ENCODE assay signal across 8 cellular contexts in the genomic region with DNA sequence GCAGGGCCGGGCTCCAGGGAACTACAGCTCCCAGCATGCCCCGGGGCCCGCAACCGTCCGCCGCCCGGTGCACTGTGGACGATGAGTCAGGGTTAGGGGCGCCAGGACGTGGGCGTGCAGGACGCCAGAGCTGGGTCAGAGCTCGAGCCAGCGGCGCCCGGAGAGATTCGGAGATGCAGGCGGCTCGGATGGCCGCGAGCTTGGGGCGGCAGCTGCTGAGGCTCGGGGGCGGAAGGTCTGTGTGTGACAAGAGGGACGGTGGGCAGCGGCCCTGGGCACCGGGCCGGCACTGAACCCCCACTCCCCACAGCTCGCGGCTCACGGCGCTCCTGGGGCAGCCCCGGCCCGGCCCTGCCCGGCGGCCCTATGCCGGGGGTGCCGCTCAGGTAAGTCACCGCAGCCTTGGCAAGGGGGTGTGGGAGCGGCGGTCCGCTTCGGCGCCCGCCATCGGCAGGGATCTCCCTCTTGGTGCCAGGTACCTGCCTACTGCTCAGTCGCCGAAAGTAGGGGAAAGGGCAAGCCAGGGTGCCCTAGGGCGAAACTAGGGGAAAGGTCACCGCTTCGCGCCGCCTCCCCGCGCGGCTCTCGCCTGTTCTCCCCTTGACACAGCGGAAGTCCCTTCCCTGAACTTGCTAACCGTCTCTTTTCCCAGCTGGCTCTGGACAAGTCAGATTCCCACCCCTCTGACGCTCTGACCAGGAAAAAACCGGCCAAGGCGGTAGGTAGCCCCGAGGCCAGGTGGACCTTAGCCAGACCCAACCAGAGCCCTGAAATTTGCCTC.
DNase-seq lines count a peak whose midpoint lies in the region; FAIRE-seq and TF ChIP-seq lines count a peak whose summit lies in the region.

A gene (plus strand): TSS at position 127 of the 781 bp plus-strand sequence. CDS start 47 bp downstream, at position 174.
A gene (minus strand): TSS at position 25 of the 781 bp plus-strand sequence.

- H3K4me1 ChIP-seq in HEK293 (ENCODE audit: control insufficient read depth, insufficient read depth, low read length) = peaks cover 7% of the 10 kb centered on the region

- peak within 1 kb of the TSS; percentile 83; the same call in 1 of the 2 replicates for H3K27ac ChIP-seq in HEK293 (ENCODE audit: extremely low read depth, low read depth, low read length)

- H3K9me3 ChIP-seq in HEK293 (ENCODE audit: control insufficient read depth, insufficient read depth, low read depth, low read length) = no peaks in the 10 kb centered on the region

- CTCF ChIA-PET in HEK293 (lab: Yijun Ruan, JAX) = interaction anchor here (1.1 to 4.2 kb wide), 12 partner anchors 10 to 174 kb away, joined by 3 to 34 read pairs (median 6); a partner anchor contains a TSS

- POLR2A ChIA-PET in HEK293 (lab: Yijun Ruan, JAX) = interaction anchor here (0.6 to 9.8 kb wide), 22 partner anchors 14 to 296 kb away, joined by 3 to 284 read pairs (median 6); a partner anchor contains a TSS

- TF ChIP-seq CTCF in HEK293 (tag by site-specific recombination; IDR thresholded peaks at IDR 0.05) = no peak

- H3K36me3 ChIP-seq in HEK293 (ENCODE audit: control insufficient read depth in 2 of 2, insufficient read depth in 1 of 2, low read length in 2 of 2) = peaks cover 16 to 41% of the 10 kb centered on the region in 2 experiments; a peak in 2 of 3 replicates

- peak; percentile 58 for DNase-seq in NCI-H146 treated with DMSO at 0.1 percent for 48 hours (lab: John Stamatoyannopoulos, UW; ENCODE audit: unreplicated experiment)
- DNase-seq in activated CD4-positive, CD25-positive, alpha-beta regulatory T cell (lab: John Stamatoyannopoulos, UW) = peak; percentile 53 to 68 (median 57)
- peak; percentile 54 for DNase-seq in central memory CD4-positive, alpha-beta T cell
- peak; percentile 89 for DNase-seq in iris pigment epithelial cell (ENCODE audit: low read depth)
- peak; percentile 72 to 83 for DNase-seq in stimulated activated CD4-positive, alpha-beta T cell treated with anti-CD3 and anti-CD28 coated beads, Interleukin-12 subunit alpha, Interleukin-12 subunit beta, amount 100 ng/mL, for 24 hours (ENCODE audit: low read depth in 2 of 2)
- DNase-seq in NCI-H2081 treated with DMSO at 0.1 percent for 48 hours (lab: John Stamatoyannopoulos, UW) = no peak

- FAIRE-seq in G401.6 (lab: Jason Lieb, UNC) = peak; percentile 85

- peak within 1 kb of the TSS; percentile 83 for H3K4me3 ChIP-seq in HEK293 (ENCODE audit: low read depth, low read length)

TF ChIP-seq in HEK293, 187 proteins besides CTCF, POLR2A, EP300 and RAD21 (continues in another document):
- TF ChIP-seq ZNF610 (tag by site-specific recombination; IDR thresholded peaks at IDR 0.05; ENCODE audit: borderline replicate concordance) = 0 out of 2 replicates have a peak, but pooled peaks have one; percentile 22
- no peak for TF ChIP-seq ZNF549 (tag by site-specific recombination; IDR thresholded peaks at IDR 0.05)
- TF ChIP-seq ZBTB20 (tag by site-specific recombination; IDR thresholded peaks at IDR 0.05) = peak; percentile 95
- 0 out of 2 replicates have a peak, but pooled peaks have one; percentile 42 for TF ChIP-seq ZXDB (tag by site-specific recombination; IDR thresholded peaks at IDR 0.05)
- TF ChIP-seq EGR2 (tag by site-specific recombination; IDR thresholded peaks at IDR 0.05; ENCODE audit: low read depth) = peak; percentile 82
- peak; percentile 90 for TF ChIP-seq BCL11B (tag by site-specific recombination; IDR thresholded peaks at IDR 0.05; ENCODE audit: low read depth)
- no peak for TF ChIP-seq ZNF621 (tag by site-specific recombination; IDR thresholded peaks at IDR 0.05)
- TF ChIP-seq, protein P1, sequence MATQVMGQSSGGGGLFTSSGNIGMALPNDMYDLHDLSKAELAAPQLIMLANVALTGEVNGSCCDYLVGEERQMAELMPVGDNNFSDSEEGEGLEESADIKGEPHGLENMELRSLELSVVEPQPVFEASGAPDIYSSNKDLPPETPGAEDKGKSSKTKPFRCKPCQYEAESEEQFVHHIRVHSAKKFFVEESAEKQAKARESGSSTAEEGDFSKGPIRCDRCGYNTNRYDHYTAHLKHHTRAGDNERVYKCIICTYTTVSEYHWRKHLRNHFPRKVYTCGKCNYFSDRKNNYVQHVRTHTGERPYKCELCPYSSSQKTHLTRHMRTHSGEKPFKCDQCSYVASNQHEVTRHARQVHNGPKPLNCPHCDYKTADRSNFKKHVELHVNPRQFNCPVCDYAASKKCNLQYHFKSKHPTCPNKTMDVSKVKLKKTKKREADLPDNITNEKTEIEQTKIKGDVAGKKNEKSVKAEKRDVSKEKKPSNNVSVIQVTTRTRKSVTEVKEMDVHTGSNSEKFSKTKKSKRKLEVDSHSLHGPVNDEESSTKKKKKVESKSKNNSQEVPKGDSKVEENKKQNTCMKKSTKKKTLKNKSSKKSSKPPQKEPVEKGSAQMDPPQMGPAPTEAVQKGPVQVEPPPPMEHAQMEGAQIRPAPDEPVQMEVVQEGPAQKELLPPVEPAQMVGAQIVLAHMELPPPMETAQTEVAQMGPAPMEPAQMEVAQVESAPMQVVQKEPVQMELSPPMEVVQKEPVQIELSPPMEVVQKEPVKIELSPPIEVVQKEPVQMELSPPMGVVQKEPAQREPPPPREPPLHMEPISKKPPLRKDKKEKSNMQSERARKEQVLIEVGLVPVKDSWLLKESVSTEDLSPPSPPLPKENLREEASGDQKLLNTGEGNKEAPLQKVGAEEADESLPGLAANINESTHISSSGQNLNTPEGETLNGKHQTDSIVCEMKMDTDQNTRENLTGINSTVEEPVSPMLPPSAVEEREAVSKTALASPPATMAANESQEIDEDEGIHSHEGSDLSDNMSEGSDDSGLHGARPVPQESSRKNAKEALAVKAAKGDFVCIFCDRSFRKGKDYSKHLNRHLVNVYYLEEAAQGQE (tag by site-specific recombination; IDR thresholded peaks at IDR 0.05) = peak; percentile 20; the same call in 1 of the 2 replicates
- TF ChIP-seq ZNF629 (tag by site-specific recombination; IDR thresholded peaks at IDR 0.05) = peak; percentile 54; the same call in 1 of the 2 replicates
- TF ChIP-seq, protein P2, sequence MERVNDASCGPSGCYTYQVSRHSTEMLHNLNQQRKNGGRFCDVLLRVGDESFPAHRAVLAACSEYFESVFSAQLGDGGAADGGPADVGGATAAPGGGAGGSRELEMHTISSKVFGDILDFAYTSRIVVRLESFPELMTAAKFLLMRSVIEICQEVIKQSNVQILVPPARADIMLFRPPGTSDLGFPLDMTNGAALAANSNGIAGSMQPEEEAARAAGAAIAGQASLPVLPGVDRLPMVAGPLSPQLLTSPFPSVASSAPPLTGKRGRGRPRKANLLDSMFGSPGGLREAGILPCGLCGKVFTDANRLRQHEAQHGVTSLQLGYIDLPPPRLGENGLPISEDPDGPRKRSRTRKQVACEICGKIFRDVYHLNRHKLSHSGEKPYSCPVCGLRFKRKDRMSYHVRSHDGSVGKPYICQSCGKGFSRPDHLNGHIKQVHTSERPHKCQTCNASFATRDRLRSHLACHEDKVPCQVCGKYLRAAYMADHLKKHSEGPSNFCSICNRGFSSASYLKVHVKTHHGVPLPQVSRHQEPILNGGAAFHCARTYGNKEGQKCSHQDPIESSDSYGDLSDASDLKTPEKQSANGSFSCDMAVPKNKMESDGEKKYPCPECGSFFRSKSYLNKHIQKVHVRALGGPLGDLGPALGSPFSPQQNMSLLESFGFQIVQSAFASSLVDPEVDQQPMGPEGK (tag by site-specific recombination; IDR thresholded peaks at IDR 0.05) = peak; percentile 27
- TF ChIP-seq KLF1 (tag by site-specific recombination; IDR thresholded peaks at IDR 0.05) = peak; percentile 39; the same call in 1 of the 2 replicates
- no peak for TF ChIP-seq TRIM28 (IDR thresholded peaks at IDR 0.05; ENCODE audit: borderline replicate concordance, low read length)
- TF ChIP-seq ZNF843 (tag by site-specific recombination; IDR thresholded peaks at IDR 0.05) = peak; percentile 55; the same call in 1 of the 2 replicates
- TF ChIP-seq BCL11A (tag by site-specific recombination; IDR thresholded peaks at IDR 0.05; ENCODE audit: low read depth) = peak; percentile 30; the same call in 1 of the 2 replicates
- 0 out of 2 replicates have a peak, but pooled peaks have one; percentile 33 for TF ChIP-seq ZNF660 (tag by site-specific recombination; IDR thresholded peaks at IDR 0.05)
- TF ChIP-seq ZNF341 (tag by site-specific recombination; IDR thresholded peaks at IDR 0.05; ENCODE audit: low read depth) = peak; percentile 49
- TF ChIP-seq ZNF175 (tag by site-specific recombination; IDR thresholded peaks at IDR 0.05) = no peak
- TF ChIP-seq, protein P3, sequence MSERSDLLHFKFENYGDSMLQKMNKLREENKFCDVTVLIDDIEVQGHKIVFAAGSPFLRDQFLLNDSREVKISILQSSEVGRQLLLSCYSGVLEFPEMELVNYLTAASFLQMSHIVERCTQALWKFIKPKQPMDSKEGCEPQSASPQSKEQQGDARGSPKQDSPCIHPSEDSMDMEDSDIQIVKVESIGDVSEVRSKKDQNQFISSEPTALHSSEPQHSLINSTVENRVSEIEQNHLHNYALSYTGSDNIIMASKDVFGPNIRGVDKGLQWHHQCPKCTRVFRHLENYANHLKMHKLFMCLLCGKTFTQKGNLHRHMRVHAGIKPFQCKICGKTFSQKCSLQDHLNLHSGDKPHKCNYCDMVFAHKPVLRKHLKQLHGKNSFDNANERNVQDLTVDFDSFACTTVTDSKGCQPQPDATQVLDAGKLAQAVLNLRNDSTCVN (tag by site-specific recombination; optimal IDR thresholded peaks at IDR 0.05) = peak; percentile 84
- TF ChIP-seq ZNF626 (tag by site-specific recombination; IDR thresholded peaks at IDR 0.05) = no peak
- TF ChIP-seq, protein P4, sequence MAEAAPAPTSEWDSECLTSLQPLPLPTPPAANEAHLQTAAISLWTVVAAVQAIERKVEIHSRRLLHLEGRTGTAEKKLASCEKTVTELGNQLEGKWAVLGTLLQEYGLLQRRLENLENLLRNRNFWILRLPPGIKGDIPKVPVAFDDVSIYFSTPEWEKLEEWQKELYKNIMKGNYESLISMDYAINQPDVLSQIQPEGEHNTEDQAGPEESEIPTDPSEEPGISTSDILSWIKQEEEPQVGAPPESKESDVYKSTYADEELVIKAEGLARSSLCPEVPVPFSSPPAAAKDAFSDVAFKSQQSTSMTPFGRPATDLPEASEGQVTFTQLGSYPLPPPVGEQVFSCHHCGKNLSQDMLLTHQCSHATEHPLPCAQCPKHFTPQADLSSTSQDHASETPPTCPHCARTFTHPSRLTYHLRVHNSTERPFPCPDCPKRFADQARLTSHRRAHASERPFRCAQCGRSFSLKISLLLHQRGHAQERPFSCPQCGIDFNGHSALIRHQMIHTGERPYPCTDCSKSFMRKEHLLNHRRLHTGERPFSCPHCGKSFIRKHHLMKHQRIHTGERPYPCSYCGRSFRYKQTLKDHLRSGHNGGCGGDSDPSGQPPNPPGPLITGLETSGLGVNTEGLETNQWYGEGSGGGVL (tag by site-specific recombination; IDR thresholded peaks at IDR 0.05) = no peak
